ENCODE assay signal across 6 cellular contexts in genomic region chr4:932713-933070, GRCh38. TPM values are rescaled to one million over a fixed set of nuclear protein-coding genes. Genes with fewer than 3 reads are reported as not detected.
A peak's percentile ranks its signal among the peaks of the same experiment; 100 is the strongest.
DNase-seq lines count a peak whose midpoint lies in the region; ATAC-seq and TF ChIP-seq lines count a peak whose summit lies in the region.

No MANE protein-coding gene starts in this region.

- peaks cover 0 to 43% of the 10 kb centered on the region in 2 donors for H3K4me1 ChIP-seq in right atrium auricular region

- H3K4me3 ChIP-seq in GM12865 (ENCODE audit: low read depth, low read length) (peak overlapping the region; percentile 70), right atrium auricular region (peak overlapping the region; percentile 96 to 100)

- DNase-seq in GM12865 (ENCODE audit: low read depth) (peak; percentile 28), RPMI8226 (peak; percentile 11), right atrium auricular region (ENCODE audit: low spot score) (no peak), type B pancreatic cell (ENCODE audit: extremely low spot score, unreplicated experiment) (no peak)
- DNase-seq in activated CD4-positive, alpha-beta T cell treated with anti-CD3 and anti-CD28 coated beads, Interleukin-2, amount 50 U/mL, for 4 hours = no peak

- H3K9me3 ChIP-seq in right atrium auricular region = no peaks in the 10 kb centered on the region

- H3K27ac Mint-ChIP-seq in type B pancreatic cell = peak overlapping the region; percentile 97

- no peaks in the 10 kb centered on the region for H3K27me3 ChIP-seq in right atrium auricular region

- no peak for ATAC-seq in GM21786 (IDR thresholded peaks at IDR 0.05; ENCODE audit: unreplicated experiment)

- peak overlapping the region; percentile 97 for H3K4me3 Mint-ChIP-seq in type B pancreatic cell

- no peaks in the 10 kb centered on the region for H3K36me3 Mint-ChIP-seq in type B pancreatic cell

- no peaks in the 10 kb centered on the region for H3K27me3 Mint-ChIP-seq in type B pancreatic cell

- TF ChIP-seq CTCF in GM12865 (IDR thresholded peaks at IDR 0.05; ENCODE audit: insufficient read depth, low read depth, low read length, missing control alignments) = no peak
- no peak for TF ChIP-seq CTCF in right atrium auricular region (IDR thresholded peaks at IDR 0.05)
- no peak for TF ChIP-seq CTCF in type B pancreatic cell (conservative IDR thresholded peaks at IDR 0.05)

- H3K36me3 ChIP-seq in right atrium auricular region = no peaks in the 10 kb centered on the region

- H3K27ac ChIP-seq in right atrium auricular region = peak overlapping the region; percentile 90 to 92

- H3K9me3 Mint-ChIP-seq in type B pancreatic cell = no peaks in the 10 kb centered on the region

- peaks cover 26% of the 10 kb centered on the region for H3K4me1 Mint-ChIP-seq in type B pancreatic cell (ENCODE audit: unreplicated experiment)

RNA-seq across cellular contexts. Expression of gene TMEM175, which starts 0.4 kb away (rescaled TPM):
- 10 to 100 TPM; 20.2 to 24.0 TPM for total RNA-seq in right atrium auricular region
- 21.4 and 33.6 TPM in 2 replicates for total RNA-seq in type B pancreatic cell (ENCODE audit: low replicate concordance)

RNA-seq across cellular contexts. Expression of gene GAK, which starts 0.6 kb away (rescaled TPM):
- 10 to 100 TPM; 27.8 to 52.2 TPM for total RNA-seq in right atrium auricular region
- 97.1 and 115 TPM in 2 replicates for total RNA-seq in type B pancreatic cell (ENCODE audit: low replicate concordance)

RNA-seq across cellular contexts. Expression of gene DGKQ, which starts 40.7 kb away (rescaled TPM):
- total RNA-seq in right atrium auricular region (1 to 10 TPM; 3.1 to 4.8 TPM), type B pancreatic cell (ENCODE audit: low replicate concordance) (17.0 and 21.2 TPM in 2 replicates)

RNA-seq across cellular contexts. Expression of gene IDUA, which starts 54.2 kb away (rescaled TPM):
- total RNA-seq in right atrium auricular region (10 to 100 TPM in 1 of 2 donors, 1 to 10 TPM in 1; 8.9 to 10.2 TPM), type B pancreatic cell (ENCODE audit: low replicate concordance) (20.7 and 37.2 TPM in 2 replicates)

Comparison
In these comparisons a context has a peak if more than half of its experiments do, and no peak if none do; other contexts are left out.
1. DNase-seq: peak in GM12865 (single experiment) and RPMI8226 (single experiment); none in right atrium auricular region (single experiment), type B pancreatic cell (single experiment) and activated CD4-positive, alpha-beta T cell treated with anti-CD3 and anti-CD28 coated beads, Interleukin-2, amount 50 U/mL, for 4 hours (0 of 2).